Comparison of ENCODE assay signal across 1 cellular context in genomic region chr17:67399676-67400075, GRCh38.
TF ChIP-seq lines count a peak whose summit lies in the region.

No MANE protein-coding gene starts in this region.

TF ChIP-seq in SK-N-SH treated with all-trans-retinoic acid at 6 μM for 48 hours, 23 proteins besides CTCF, POLR2A, EP300 and RAD21 (continued from another document):
- TF ChIP-seq POU6F1 (CRISPR knock-in tag; IDR thresholded peaks at IDR 0.05; ENCODE audit: borderline replicate concordance, low read depth) (no peak), TSHZ2 (CRISPR knock-in tag; IDR thresholded peaks at IDR 0.05) (no peak), ZFP30 (CRISPR knock-in tag; IDR thresholded peaks at IDR 0.05) (no peak), TOX (CRISPR knock-in tag; IDR thresholded peaks at IDR 0.05; ENCODE audit: borderline replicate concordance) (no peak), CREB5 (CRISPR knock-in tag; IDR thresholded peaks at IDR 0.05; ENCODE audit: low read depth) (no peak), ZNF565 (CRISPR knock-in tag; conservative IDR thresholded peaks at IDR 0.05; ENCODE audit: low read depth) (no peak), ZNF8 (CRISPR knock-in tag; IDR thresholded peaks at IDR 0.05) (no peak), TCF4 (CRISPR knock-in tag; IDR thresholded peaks at IDR 0.05; ENCODE audit: borderline replicate concordance) (no peak), ZFP3 (CRISPR knock-in tag; IDR thresholded peaks at IDR 0.05) (no peak), CSDC2 (CRISPR knock-in tag; IDR thresholded peaks at IDR 0.05) (no peak)
